Comparison of ENCODE assay signal across 18 cellular contexts in the genomic region with DNA sequence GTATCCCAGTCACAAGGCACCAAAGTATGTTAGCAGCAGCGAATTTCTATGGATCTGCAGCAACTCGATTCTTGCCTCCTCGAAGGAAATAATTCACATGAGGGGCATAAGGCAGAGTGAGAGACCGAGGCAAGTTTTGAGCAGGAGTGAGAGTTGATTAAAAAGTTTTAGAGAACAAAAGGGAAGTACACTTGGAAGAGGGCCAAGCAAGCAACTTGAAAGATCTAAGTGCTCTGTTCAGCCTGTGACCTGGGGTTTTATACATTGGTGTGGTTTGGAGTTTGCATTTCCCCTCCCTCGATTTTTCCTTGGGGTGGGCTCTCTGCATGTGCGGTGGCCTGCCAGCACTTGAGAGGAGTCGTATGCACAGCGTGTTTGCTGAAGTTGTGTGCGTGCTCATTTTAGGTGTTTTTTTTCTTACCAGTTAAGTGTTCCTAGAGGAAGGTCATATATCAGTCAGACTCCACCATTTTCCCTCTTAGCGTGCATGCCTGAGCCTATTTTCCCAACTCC.
A peak's percentile ranks its signal among the peaks of the same experiment; 100 is the strongest.
DNase-seq lines count a peak whose midpoint lies in the region; ATAC-seq lines count a peak whose summit lies in the region.
"Had no signal": no experiment of that assay in that cellular context is flagged by ENCODE, and none has a peak within 500 bp of the region (broad histone marks: within the 10 kb centered on the region; RNA-seq: fewer than 3 reads in every experiment).

No MANE protein-coding gene starts in this region.

- POLR2A ChIA-PET in CD8-positive, alpha-beta memory T cell (lab: Charles Lee): no interaction called here
- POLR2A ChIA-PET in T-cell (lab: Charles Lee): no interaction called here

- H3K27me3 Mint-ChIP-seq in CD8-positive, alpha-beta memory T cell: peaks cover 0 to 3% of the 10 kb centered on the region in 2 donors
- peaks cover 0 to 9% of the 10 kb centered on the region in 2 donors for H3K27me3 Mint-ChIP-seq in T-cell

- H3K36me3 ChIP-seq in CD8-positive, alpha-beta memory T cell (ENCODE audit: insufficient read depth, low read length): no peaks in the 10 kb centered on the region
- H3K36me3 ChIP-seq: neutrophil, right lobe of liver, tibial nerve had no signal

- no peaks in the 10 kb centered on the region for H3K27me3 ChIP-seq in CD8-positive, alpha-beta memory T cell (ENCODE audit: insufficient read depth, low read length, poor library complexity, severe bottlenecking)
- H3K27me3 ChIP-seq: neutrophil, right lobe of liver had no signal

- ATAC-seq in GM19324 (IDR thresholded peaks at IDR 0.05; ENCODE audit: low FRiP score, unreplicated experiment) (peak; percentile 30), HG02885 (IDR thresholded peaks at IDR 0.05; ENCODE audit: poor library complexity, unreplicated experiment) (peak; percentile 19), T-cell (replicated peaks in 1 of 4) (no peak), GM18861 (IDR thresholded peaks at IDR 0.05; ENCODE audit: unreplicated experiment) (no peak)
- ATAC-seq: WTC11 had no signal

- H3K9me3 Mint-ChIP-seq in CD8-positive, alpha-beta memory T cell: no peaks in the 10 kb centered on the region
- H3K9me3 Mint-ChIP-seq in T-cell: no peaks in the 10 kb centered on the region

- H3K9me3 ChIP-seq in CD8-positive, alpha-beta memory T cell (ENCODE audit: low read length): no peaks in the 10 kb centered on the region
- H3K9me3 ChIP-seq: neutrophil, right lobe of liver, tibial nerve had no signal

- H3K4me3 ChIP-seq in CD8-positive, alpha-beta memory T cell (ENCODE audit: low read length): no peak overlapping the region
- H3K4me3 ChIP-seq: right lobe of liver, tibial nerve had no signal

- peak overlapping the region in 4 of 7 donors; percentile 54 to 74 (median 62) for H3K4me3 Mint-ChIP-seq in CD8-positive, alpha-beta memory T cell
- peak overlapping the region in 1 of 3 donors; percentile 44 for H3K4me3 Mint-ChIP-seq in T-cell
- H3K4me3 Mint-ChIP-seq: WTC11 had no signal

- H3K4me1 ChIP-seq in CD8-positive, alpha-beta memory T cell (ENCODE audit: insufficient read depth, low read length): no peaks in the 10 kb centered on the region
- H3K4me1 ChIP-seq: right lobe of liver, tibial nerve had no signal

- H3K27ac Mint-ChIP-seq in CD8-positive, alpha-beta memory T cell: no peak overlapping the region
- H3K27ac Mint-ChIP-seq in T-cell: no peak overlapping the region
- H3K27ac Mint-ChIP-seq: WTC11 had no signal

- no peak for DNase-seq in CD8-positive, alpha-beta memory T cell
- peak; percentile 35 for DNase-seq in RPMI8226
- no peak for DNase-seq in A172 (ENCODE audit: low spot score)
- no peak for DNase-seq in T-cell
- DNase-seq in nucleus accumbens (lab: John Stamatoyannopoulos, UW): no peak
- DNase-seq: activated naive CD4-positive, alpha-beta T cell; Calu3; erythroblast; mesenchymal stem cell; NCI-H1436; right lobe of liver; stimulated activated CD8-positive, alpha-beta memory T cell treated with anti-CD3 and anti-CD28 coated beads, Interleukin-4, amount 100 ng/mL, for 48 hours had no signal

- H3K27ac ChIP-seq in CD8-positive, alpha-beta memory T cell (ENCODE audit: low read depth, low read length): no peak overlapping the region
- H3K27ac ChIP-seq: neutrophil, right lobe of liver, tibial nerve had no signal

- CTCF ChIA-PET in CD8-positive, alpha-beta memory T cell (lab: Charles Lee): no interaction called here
- CTCF ChIA-PET in T-cell (lab: Charles Lee): no interaction called here

- H3K36me3 Mint-ChIP-seq in CD8-positive, alpha-beta memory T cell: no peaks in the 10 kb centered on the region
- H3K36me3 Mint-ChIP-seq in T-cell: no peaks in the 10 kb centered on the region
- H3K36me3 Mint-ChIP-seq: WTC11 had no signal

- H3K4me1 Mint-ChIP-seq in CD8-positive, alpha-beta memory T cell: peaks cover 5 to 19% (median 13%) of the 10 kb centered on the region in 3 donors
- H3K4me1 Mint-ChIP-seq in T-cell: peaks cover 6 to 8% (median 8%) of the 10 kb centered on the region in 3 donors
- H3K4me1 Mint-ChIP-seq: WTC11 had no signal

Comparison
In these comparisons a context has a peak if more than half of its experiments do, and no peak if none do; other contexts are left out.
1. ATAC-seq: peak in GM19324 (single experiment) and HG02885 (single experiment); none in T-cell (0 of 4) and GM18861 (single experiment).